Comparison of ENCODE assay signal across 1 cellular context in genomic region chr12:53675701-53676607, GRCh38.
TF ChIP-seq lines count a peak whose summit lies in the region.

Gene ATP5MC2, minus strand, starts transcription at chr12:53676083. Its CDS starts 3,469 bp downstream, at chr12:53672614.

TF ChIP-seq in K562, 482 proteins besides CTCF, POLR2A, EP300 and RAD21 (continued from another document and continues in another):
- TF ChIP-seq RNF219 (CRISPR knock-in tag; IDR thresholded peaks at IDR 0.05) (no peak), ZNF780A (CRISPR knock-in tag; IDR thresholded peaks at IDR 0.05) (no peak), PCBP2 (IDR thresholded peaks at IDR 0.05; ENCODE audit: low read depth, low read length, poor library complexity, severe bottlenecking) (no peak), BMI1 (IDR thresholded peaks at IDR 0.05; ENCODE audit: low read length) (no peak), TCFL5 (CRISPR knock-in tag; conservative IDR thresholded peaks at IDR 0.05) (no peak), ZNF133 (CRISPR knock-in tag; IDR thresholded peaks at IDR 0.05) (no peak), ZNF707 (CRISPR knock-in tag; conservative IDR thresholded peaks at IDR 0.05) (no peak), PHB2 (IDR thresholded peaks at IDR 0.05; ENCODE audit: low read depth) (no peak), CBX2 (IDR thresholded peaks at IDR 0.05; ENCODE audit: insufficient read depth, low read length, poor library complexity, severe bottlenecking) (no peak), STAT5A (IDR thresholded peaks at IDR 0.05; ENCODE audit: borderline replicate concordance, low read length) (no peak), NR2C1 (IDR thresholded peaks at IDR 0.05) (peak; percentile 87), NR2C1 (tag; IDR thresholded peaks at IDR 0.05) (peak; percentile 92), HMGXB4 (CRISPR knock-in tag; IDR thresholded peaks at IDR 0.05) (0 out of 2 replicates have a peak, but pooled peaks have one; percentile 78), KLF6 (CRISPR knock-in tag; IDR thresholded peaks at IDR 0.05; ENCODE audit: borderline replicate concordance) (peak; percentile 77; the same call in 1 of the 2 replicates), DIDO1 (tag; IDR thresholded peaks at IDR 0.05; ENCODE audit: low read depth) (peak; percentile 84), ARID3A (IDR thresholded peaks at IDR 0.05; ENCODE audit: borderline replicate concordance, low read depth, low read length) (no peak; the same call in 1 of the 2 replicates), TFE3 (CRISPR knock-in tag; IDR thresholded peaks at IDR 0.05) (no peak), USF1 (CRISPR knock-in tag; IDR thresholded peaks at IDR 0.05) (peak; percentile 34), RBM22 (IDR thresholded peaks at IDR 0.05; ENCODE audit: low read depth, low read length, poor library complexity, severe bottlenecking) (no peak), TRIM25 (IDR thresholded peaks at IDR 0.05; ENCODE audit: borderline replicate concordance) (no peak), FOXA1 (IDR thresholded peaks at IDR 0.05; ENCODE audit: borderline replicate concordance) (no peak), ZNF184 (CRISPR knock-in tag; IDR thresholded peaks at IDR 0.05) (no peak), BCOR (IDR thresholded peaks at IDR 0.05) (no peak; the same call in 1 of the 2 replicates), CBX3 (IDR thresholded peaks at IDR 0.05; ENCODE audit: borderline replicate concordance in 1 of 2, low read length in 2 of 2) (peak in 1 of 2 experiments; percentile 84; a peak in 2 of 3 replicates), HDAC3 (IDR thresholded peaks at IDR 0.05; ENCODE audit: borderline replicate concordance, partially characterized antibody) (no peak), DDX20 (tag; IDR thresholded peaks at IDR 0.05; ENCODE audit: low read depth) (no peak), PHB (CRISPR knock-in tag; IDR thresholded peaks at IDR 0.05) (no peak), HCFC1 (IDR thresholded peaks at IDR 0.05; ENCODE audit: low read depth, low read length) (peak; percentile 86), ZNF277 (CRISPR knock-in tag; IDR thresholded peaks at IDR 0.05; ENCODE audit: borderline replicate concordance) (no peak), ZNF174 (CRISPR knock-in tag; IDR thresholded peaks at IDR 0.05) (no peak), ZC3H8 (IDR thresholded peaks at IDR 0.05) (no peak), ZNF217 (CRISPR knock-in tag; IDR thresholded peaks at IDR 0.05) (no peak), MLLT1 (IDR thresholded peaks at IDR 0.05) (peak; percentile 93 to 99), HBP1 (CRISPR knock-in tag; IDR thresholded peaks at IDR 0.05) (peak; percentile 74), SIRT6 (IDR thresholded peaks at IDR 0.05; ENCODE audit: low read depth, low read length) (no peak), DNMT1 (IDR thresholded peaks at IDR 0.05) (no peak), TAF9B (IDR thresholded peaks at IDR 0.05; ENCODE audit: partially characterized antibody) (peak; percentile 99), ZBTB49 (CRISPR knock-in tag; IDR thresholded peaks at IDR 0.05; ENCODE audit: borderline replicate concordance) (no peak), IRF1 (CRISPR knock-in tag; IDR thresholded peaks at IDR 0.05; ENCODE audit: borderline replicate concordance) (0 out of 2 replicates have a peak, but pooled peaks have one; percentile 30), ATF7 (IDR thresholded peaks at IDR 0.05) (peak; percentile 94), CEBPB (tag; IDR thresholded peaks at IDR 0.05) (peak; percentile 100), CTCFL (IDR thresholded peaks at IDR 0.05; ENCODE audit: borderline replicate concordance, insufficient read depth, low read depth, low read length, poor library complexity, severe bottlenecking) (peak; percentile 100), STAG1 (CRISPR knock-in tag; IDR thresholded peaks at IDR 0.05; ENCODE audit: borderline replicate concordance) (peak; percentile 77)
